ENCODE assay signal across 12 cellular contexts in the genomic region with DNA sequence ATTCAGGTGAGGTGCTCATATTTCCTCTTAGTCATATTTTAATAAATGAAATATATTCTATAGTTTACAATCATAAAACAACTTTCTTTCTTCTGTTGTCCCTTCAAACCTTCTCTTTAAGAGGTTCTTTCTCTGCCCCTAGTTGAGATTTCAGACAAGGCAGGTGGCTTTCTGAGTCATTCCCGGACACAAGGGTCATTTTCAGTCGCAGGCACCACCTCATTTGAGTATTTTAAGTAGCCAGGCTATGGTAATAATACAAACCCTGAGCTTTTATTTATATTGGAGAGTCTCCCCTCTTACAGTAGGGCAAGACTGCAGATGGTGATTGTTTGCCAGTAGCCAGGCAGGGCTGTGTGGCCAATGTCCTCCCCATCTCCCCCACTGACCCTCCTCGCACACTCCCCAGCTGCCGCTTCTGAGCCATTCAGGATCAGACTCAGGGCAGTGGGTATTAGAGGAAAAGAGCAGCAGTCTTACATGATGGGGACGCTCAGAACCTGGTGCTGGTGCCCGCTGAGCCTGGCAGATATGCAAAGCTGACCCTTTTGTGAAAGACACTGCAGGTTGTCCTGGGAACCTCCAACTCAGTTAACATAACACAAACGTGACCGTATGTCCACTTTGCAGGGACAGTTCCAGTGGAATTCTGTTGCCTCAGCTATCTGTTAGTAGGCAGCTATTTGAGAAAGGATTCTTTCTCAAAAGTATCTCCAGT.
A peak's percentile ranks its signal among the peaks of the same experiment; 100 is the strongest.
DNase-seq lines count a peak whose midpoint lies in the region; ATAC-seq and TF ChIP-seq lines count a peak whose summit lies in the region.
"Had no signal": no experiment of that assay in that cellular context is flagged by ENCODE, and none has a peak within 500 bp of the region (broad histone marks: within the 10 kb centered on the region; RNA-seq: fewer than 3 reads in every experiment).

No MANE protein-coding gene starts in this region.

- H3K9me3 ChIP-seq in right atrium auricular region (no peaks in the 10 kb centered on the region), suprapubic skin (no peaks in the 10 kb centered on the region)

- TF ChIP-seq CTCF in GM10248 (IDR thresholded peaks at IDR 0.05; ENCODE audit: control extremely low read depth, extremely low read depth, low read depth, missing control alignments) (no peak), right atrium auricular region (IDR thresholded peaks at IDR 0.05) (no peak), suprapubic skin (IDR thresholded peaks at IDR 0.05) (no peak)

- DNase-seq in GM10248 (ENCODE audit: extremely low spot score) (peak; percentile 74), GM19238 (ENCODE audit: insufficient read length, low spot score) (peak; percentile 37), NCI-H526 (lab: John Stamatoyannopoulos, UW) (peak; percentile 40 to 73), right atrium auricular region (ENCODE audit: low spot score) (no peak), suprapubic skin (ENCODE audit: low spot score in 2 of 2) (no peak), cerebellar nuclear complex (lab: John Stamatoyannopoulos, UW) (no peak)
- DNase-seq in activated CD8-positive, alpha-beta memory T cell treated with anti-CD3 and anti-CD28 coated beads for 24 hours, result no peak
- DNase-seq: activated CD4-positive, alpha-beta T cell treated with anti-CD3 and anti-CD28 coated beads for 1 hour; activated naive CD4-positive, alpha-beta T cell treated with Interleukin-2 at 50 U/mL for 16 hours; left colon; nucleus accumbens had no signal

- no peaks in the 10 kb centered on the region for H3K36me3 ChIP-seq in right atrium auricular region
- no peaks in the 10 kb centered on the region for H3K36me3 ChIP-seq in suprapubic skin

- H3K27ac ChIP-seq in right atrium auricular region (no peak overlapping the region), suprapubic skin (no peak overlapping the region)

- CTCF ChIA-PET in GM10248 (lab: Yijun Ruan, JAX), result interaction anchor here (1.0 to 1.4 kb wide), 6 partner anchors 10 to 64 kb away, joined by 3 to 7 read pairs (median 4); no protein-coding TSS in a partner anchor

- H3K4me3 ChIP-seq in right atrium auricular region (no peak overlapping the region), suprapubic skin (no peak overlapping the region)

- no peak for TF ChIP-seq EP300 in suprapubic skin (IDR thresholded peaks at IDR 0.05)

- POLR2A ChIA-PET in GM10248 (lab: Yijun Ruan, JAX), result no interaction called here

- WGBS in suprapubic skin, result 84% methylated on average over 8 of the region's 8 CpGs

- peak; percentile 90 for ATAC-seq in HG02852 (IDR thresholded peaks at IDR 0.05; ENCODE audit: unreplicated experiment)
- ATAC-seq: left colon had no signal

- H3K4me1 ChIP-seq in right atrium auricular region (no peaks in the 10 kb centered on the region), suprapubic skin (peaks cover 5% of the 10 kb centered on the region)

- no peak for TF ChIP-seq POLR2A in suprapubic skin (IDR thresholded peaks at IDR 0.05)

- no peaks in the 10 kb centered on the region for H3K27me3 ChIP-seq in right atrium auricular region
- H3K27me3 ChIP-seq in suprapubic skin, result no peaks in the 10 kb centered on the region

Comparison
In these comparisons a context has a peak if more than half of its experiments do, and no peak if none do; other contexts are left out.
1. DNase-seq: peak in GM10248 (single experiment), GM19238 (single experiment) and NCI-H526 (2 of 2); none in right atrium auricular region (single experiment), activated CD8-positive, alpha-beta memory T cell treated with anti-CD3 and anti-CD28 coated beads for 24 hours (single experiment), suprapubic skin (0 of 2) and cerebellar nuclear complex (0 of 2).